8 cellular contexts compared by ENCODE assay signal in genomic region chr5:112707187-112708179, GRCh38. TPM values are rescaled to one million over a fixed set of nuclear protein-coding genes. Genes with fewer than 3 reads are reported as not detected.
DNase-seq lines count a peak whose midpoint lies in the region; ATAC-seq, FAIRE-seq and TF ChIP-seq lines count a peak whose summit lies in the region.

No MANE protein-coding gene starts in this region.

- H3K4me3 ChIP-seq in OCI-LY1 (ENCODE audit: low read depth, low read length, poor library complexity, severe bottlenecking) (peak overlapping the region; percentile 80), endothelial cell of umbilical vein (replicated peaks in 1 of 3; ENCODE audit: insufficient read depth in 1 of 3, low read depth in 1 of 3, low read length in 3 of 3) (peak overlapping the region; percentile 19 to 86 (median 74))

- H3K9me1 ChIP-seq in endothelial cell of umbilical vein (replicated peaks; ENCODE audit: control insufficient read depth, extremely low read depth, insufficient read depth, low read length) = no peaks in the 10 kb centered on the region

- H2AFZ ChIP-seq in OCI-LY1 (ENCODE audit: low read length) = peak overlapping the region; percentile 87
- H2AFZ ChIP-seq in endothelial cell of umbilical vein (ENCODE audit: low read depth, low read length) = peak overlapping the region; percentile 99

- no TSS peak for BruUV-seq in endothelial cell of umbilical vein (replicated peaks; lab: Mats Ljungman, UMichigan)

- H3K9ac ChIP-seq in OCI-LY1 (ENCODE audit: low read length) (peak overlapping the region; percentile 84), endothelial cell of umbilical vein (replicated peaks; ENCODE audit: extremely low read depth, insufficient read depth, low read length) (peak overlapping the region; percentile 79)

- H3K27me3 Mint-ChIP-seq in mesothelial cell of epicardium (ENCODE audit: low read depth) = no peaks in the 10 kb centered on the region

- H3K27ac Mint-ChIP-seq in mesothelial cell of epicardium = peak overlapping the region; percentile 96

- H4K20me1 ChIP-seq in OCI-LY1 (ENCODE audit: insufficient read depth, low read length) = no peaks in the 10 kb centered on the region
- H4K20me1 ChIP-seq in endothelial cell of umbilical vein (replicated peaks; ENCODE audit: control insufficient read depth, extremely low read depth, insufficient read depth, low read length) = no peaks in the 10 kb centered on the region

- CTCF ChIA-PET in endothelial cell of umbilical vein (lab: Charles Lee) = interaction anchor here (0.6 to 3.4 kb wide), 7 partner anchors 10 to 141 kb away, joined by 3 to 19 read pairs (median 5); no protein-coding TSS in a partner anchor

- H3F3A ChIP-seq in OCI-LY1 (ENCODE audit: insufficient read depth, low read length) = no peaks in the 10 kb centered on the region

- H3K79me2 ChIP-seq in OCI-LY1 (ENCODE audit: insufficient read depth, low read length) (peaks cover 31% of the 10 kb centered on the region), endothelial cell of umbilical vein (ENCODE audit: control insufficient read depth, insufficient read depth, low read length) (peaks cover 37% of the 10 kb centered on the region)

- H3K36me3 ChIP-seq in OCI-LY1 (ENCODE audit: insufficient read depth, low read length) (peaks cover 3% of the 10 kb centered on the region; the same call in 1 of the 2 replicates), endothelial cell of umbilical vein (ENCODE audit: control insufficient read depth in 2 of 2, extremely low read depth in 1 of 2, insufficient read depth in 2 of 2, low read length in 2 of 2) (no peaks in the 10 kb centered on the region)

- H3K36me3 Mint-ChIP-seq in mesothelial cell of epicardium = peaks cover under 1% of the 10 kb centered on the region

- no peaks in the 10 kb centered on the region for H3K9me3 ChIP-seq in OCI-LY1 (ENCODE audit: low read length)
- H3K9me3 ChIP-seq in endothelial cell of umbilical vein (replicated peaks; ENCODE audit: control insufficient read depth, insufficient read depth, low read length) = no peaks in the 10 kb centered on the region

- TF ChIP-seq CTCF in OCI-LY1 (IDR thresholded peaks at IDR 0.05; ENCODE audit: low read length) = no peak
- TF ChIP-seq CTCF in endothelial cell of umbilical vein (IDR thresholded peaks at IDR 0.05; ENCODE audit: extremely low read depth in 1 of 2, insufficient read depth in 1 of 2, low read depth in 1 of 2, low read length in 2 of 2) = no peak
- TF ChIP-seq CTCF in mesothelial cell of epicardium (IDR thresholded peaks at IDR 0.05; ENCODE audit: unreplicated experiment) = no peak

- TF ChIP-seq POLR2A in endothelial cell of umbilical vein (IDR thresholded peaks at IDR 0.05; ENCODE audit: low read depth, low read length) = peak; percentile 97

- POLR2A ChIA-PET in endothelial cell of umbilical vein (lab: Charles Lee) = no interaction called here

- peak overlapping the region; percentile 31 for H3K27ac ChIP-seq in OCI-LY1 (ENCODE audit: low read depth, low read length, poor library complexity, severe bottlenecking)
- H3K27ac ChIP-seq in endothelial cell of umbilical vein (ENCODE audit: insufficient read depth, low read depth, low read length) = peak overlapping the region; percentile 40

- H3K9me2 ChIP-seq in OCI-LY1 (ENCODE audit: low read depth, low read length) = no peaks in the 10 kb centered on the region

- dilution Hi-C loops in endothelial cell of umbilical vein (cut with MboI; ENCODE audit: extremely low pct_ligation_motif_present, low sequenced_read_pairs) = no loop called here

- intact Hi-C loops in endothelial cell of umbilical vein (cut with micrococcal nuclease) = loop anchor here (1.0 to 10.0 kb wide), 4 partner anchors 30 to 1613 kb away; partner anchors contain the start of genes APC, SRP19 and WDR36

- peak overlapping the region; percentile 96 for H3K4me3 Mint-ChIP-seq in mesothelial cell of epicardium

- H3K27me3 ChIP-seq in OCI-LY1 (ENCODE audit: insufficient read depth, low read length) = no peaks in the 10 kb centered on the region
- H3K27me3 ChIP-seq in endothelial cell of umbilical vein (ENCODE audit: control insufficient read depth in 2 of 2, insufficient read depth in 2 of 2, low read length in 2 of 2) = no peaks in the 10 kb centered on the region

- ATAC-seq in GM21526 (IDR thresholded peaks at IDR 0.05; ENCODE audit: low FRiP score, unreplicated experiment) = peak; percentile 93

- peak overlapping the region; percentile 90 for H3K4me2 ChIP-seq in OCI-LY1 (ENCODE audit: low read length)
- H3K4me2 ChIP-seq in endothelial cell of umbilical vein (ENCODE audit: insufficient read depth, low read length) = peak overlapping the region; percentile 88

- peak; percentile 99 for FAIRE-seq in endothelial cell of umbilical vein (lab: Jason Lieb, UNC)

- H3K9me3 Mint-ChIP-seq in mesothelial cell of epicardium = no peaks in the 10 kb centered on the region

- DNase-seq in DMS 273 treated with DMSO at 0.1 percent for 48 hours (lab: John Stamatoyannopoulos, UW) (peak; percentile 96), HuH-7 (ENCODE audit: low spot score) (peak; percentile 92), activated T-cell treated with anti-CD3 and anti-CD28 coated beads for 1 hour (ENCODE audit: low read depth) (peak; percentile 92), endothelial cell of umbilical vein (ENCODE audit: low read depth, low spot score) (peak; percentile 98), mesothelial cell of epicardium (ENCODE audit: low spot score in 2 of 2, unreplicated experiment in 2 of 2) (peak; percentile 96 to 97)
- peak; percentile 94 to 96 for DNase-seq in stimulated activated CD8-positive, alpha-beta memory T cell treated with anti-CD3 and anti-CD28 coated beads, Interleukin-15, amount 100 ng/mL, for 4 hours (ENCODE audit: low read depth in 2 of 2)

- H3K4me1 Mint-ChIP-seq in mesothelial cell of epicardium = peaks cover 40% of the 10 kb centered on the region

- H3K4me1 ChIP-seq in OCI-LY1 (ENCODE audit: insufficient read depth, low read length, severe bottlenecking) (peaks cover 36% of the 10 kb centered on the region), endothelial cell of umbilical vein (ENCODE audit: control insufficient read depth, extremely low read depth, insufficient read depth, low read length) (peaks cover 26% of the 10 kb centered on the region)

TF ChIP-seq in endothelial cell of umbilical vein, 7 proteins besides CTCF, POLR2A, EP300 and RAD21:
- no peak for TF ChIP-seq MYC (IDR thresholded peaks at IDR 0.05; ENCODE audit: low read depth, low read length)
- no peak for TF ChIP-seq EZH2 (IDR thresholded peaks at IDR 0.05; ENCODE audit: borderline replicate concordance, low read depth, low read length, severe bottlenecking)
- TF ChIP-seq GATA2 (IDR thresholded peaks at IDR 0.05; ENCODE audit: insufficient read depth, insufficient read length, low read depth, low read length) = no peak
- TF ChIP-seq POLR2AphosphoS5 (IDR thresholded peaks at IDR 0.05; ENCODE audit: insufficient read depth, low read depth, low read length) = peak; percentile 86

RNA-seq across cellular contexts. Expression of gene APC, which starts 30.2 kb away (rescaled TPM):
- total RNA-seq in endothelial cell of umbilical vein (39.6 and 42.0 TPM in 2 replicates), mesothelial cell of epicardium (53.7 to 56.3 TPM (median 54.6 TPM) in 3 replicates)
- polyA plus RNA-seq in endothelial cell of umbilical vein = 7.5 and 11.2 TPM in 2 replicates
- 8.3 TPM in 2 replicates for polyA plus RNA-seq in endothelial cell of umbilical vein (2011; cell fraction: cytosol; rRNA removed)
- polyA plus RNA-seq in endothelial cell of umbilical vein (2011; cell fraction: nucleus; rRNA removed) = 25.2 and 28.4 TPM in 2 replicates
- polyA plus RNA-seq in endothelial cell of umbilical vein (2012) = 14.3 and 24.7 TPM in 2 replicates
- 50.3 and 59.9 TPM in 2 replicates for polyA minus RNA-seq in endothelial cell of umbilical vein
- 29.3 TPM for polyA minus RNA-seq in endothelial cell of umbilical vein (2011; cell fraction: cytosol; rRNA and poly(A)+ RNA removed)
- 76.9 and 77.9 TPM in 2 replicates for polyA minus RNA-seq in endothelial cell of umbilical vein (2011; cell fraction: nucleus; rRNA and poly(A)+ RNA removed)

Comparison
In these comparisons a context has a peak if more than half of its experiments do, and no peak if none do; other contexts are left out.
1. Peak in every context shown above with its lines: DNase-seq, ATAC-seq, H3K4me3 ChIP-seq and H3K27ac ChIP-seq.